ENCODE assay signal across 7 cellular contexts in the genomic region with DNA sequence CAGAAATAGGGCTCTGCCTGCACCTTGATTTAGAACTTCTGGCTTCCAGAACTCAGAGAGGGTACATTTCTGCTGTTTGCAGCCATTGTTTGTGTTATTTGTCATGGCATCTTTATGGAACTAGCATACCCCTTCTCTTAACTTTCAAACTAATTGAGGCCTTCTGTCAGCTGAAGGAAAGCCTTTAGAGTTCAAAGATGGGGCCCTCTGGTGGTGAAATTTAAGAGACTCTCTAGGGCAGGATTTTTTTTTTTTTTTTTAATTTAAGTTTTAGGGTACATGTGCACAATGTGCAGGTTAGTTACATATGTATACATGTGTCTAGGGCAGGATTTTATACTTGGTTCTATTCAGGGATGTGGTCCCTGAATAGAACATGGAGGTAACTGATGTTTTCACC.
DNase-seq lines count a peak whose midpoint lies in the region; ATAC-seq, FAIRE-seq and TF ChIP-seq lines count a peak whose summit lies in the region.

No MANE protein-coding gene starts in this region.

- H3K36me3 ChIP-seq in SU-DHL-6 (ENCODE audit: low read length), result no peaks in the 10 kb centered on the region

- H3K27me3 Mint-ChIP-seq in nephron (ENCODE audit: low read depth), result peaks cover 3% of the 10 kb centered on the region

- H3K79me2 ChIP-seq in SU-DHL-6 (ENCODE audit: insufficient read depth, low read length), result no peaks in the 10 kb centered on the region

- H3K36me3 Mint-ChIP-seq in nephron (ENCODE audit: low read depth), result no peaks in the 10 kb centered on the region

- no peak overlapping the region for H3K27ac ChIP-seq in SU-DHL-6 (ENCODE audit: low read depth, low read length)

- FAIRE-seq in GM18507 (lab: Jason Lieb, UNC), result no peak

- H3K9ac ChIP-seq in SU-DHL-6 (ENCODE audit: low read length), result no peak overlapping the region

- no peaks in the 10 kb centered on the region for H3K27me3 ChIP-seq in SU-DHL-6 (ENCODE audit: low read length)

- DNase-seq in GM18507 (ENCODE audit: extremely low spot score, insufficient read length, low read depth) (peak; percentile 7), C1 segment of cervical spinal cord (lab: John Stamatoyannopoulos, UW) (no peak), NCI-H2107 treated with DMSO at 0.1 percent for 48 hours (lab: John Stamatoyannopoulos, UW; ENCODE audit: unreplicated experiment) (no peak), HPDE6-E6E7 (ENCODE audit: extremely low spot score) (no peak)

- H4K20me1 ChIP-seq in SU-DHL-6 (ENCODE audit: low read depth, low read length), result no peaks in the 10 kb centered on the region

- H3K4me3 Mint-ChIP-seq in nephron, result no peak overlapping the region

- H2AFZ ChIP-seq in SU-DHL-6 (ENCODE audit: low read depth, low read length, severe bottlenecking), result no peak overlapping the region

- H3F3A ChIP-seq in SU-DHL-6 (ENCODE audit: insufficient read depth), result no peaks in the 10 kb centered on the region

- TF ChIP-seq CTCF in SU-DHL-6 (IDR thresholded peaks at IDR 0.05; ENCODE audit: insufficient read depth, low read length, poor library complexity, severe bottlenecking) (peak; percentile 46), nephron (IDR thresholded peaks at IDR 0.05; ENCODE audit: unreplicated experiment in 3 of 3) (peak; percentile 27 to 55 (median 39))

- no peaks in the 10 kb centered on the region for H3K9me3 ChIP-seq in SU-DHL-6 (ENCODE audit: insufficient read depth, low read length)

- H3K4me2 ChIP-seq in SU-DHL-6 (ENCODE audit: low read depth, low read length, poor library complexity, severe bottlenecking), result no peak overlapping the region

- H3K4me3 ChIP-seq in SU-DHL-6 (ENCODE audit: insufficient read depth, low read length, poor library complexity, severe bottlenecking), result no peak overlapping the region

- no peak overlapping the region for H3K27ac Mint-ChIP-seq in nephron

- no peaks in the 10 kb centered on the region for H3K9me3 Mint-ChIP-seq in nephron

- H3K9me2 ChIP-seq in SU-DHL-6 (replicated peaks; ENCODE audit: insufficient read depth, low read length), result no peaks in the 10 kb centered on the region

- ATAC-seq in HG03432 (IDR thresholded peaks at IDR 0.05; ENCODE audit: unreplicated experiment), result peak; percentile 68

- peaks cover 8% of the 10 kb centered on the region for H3K4me1 Mint-ChIP-seq in nephron
